8 cellular contexts compared by ENCODE assay signal in the genomic region with DNA sequence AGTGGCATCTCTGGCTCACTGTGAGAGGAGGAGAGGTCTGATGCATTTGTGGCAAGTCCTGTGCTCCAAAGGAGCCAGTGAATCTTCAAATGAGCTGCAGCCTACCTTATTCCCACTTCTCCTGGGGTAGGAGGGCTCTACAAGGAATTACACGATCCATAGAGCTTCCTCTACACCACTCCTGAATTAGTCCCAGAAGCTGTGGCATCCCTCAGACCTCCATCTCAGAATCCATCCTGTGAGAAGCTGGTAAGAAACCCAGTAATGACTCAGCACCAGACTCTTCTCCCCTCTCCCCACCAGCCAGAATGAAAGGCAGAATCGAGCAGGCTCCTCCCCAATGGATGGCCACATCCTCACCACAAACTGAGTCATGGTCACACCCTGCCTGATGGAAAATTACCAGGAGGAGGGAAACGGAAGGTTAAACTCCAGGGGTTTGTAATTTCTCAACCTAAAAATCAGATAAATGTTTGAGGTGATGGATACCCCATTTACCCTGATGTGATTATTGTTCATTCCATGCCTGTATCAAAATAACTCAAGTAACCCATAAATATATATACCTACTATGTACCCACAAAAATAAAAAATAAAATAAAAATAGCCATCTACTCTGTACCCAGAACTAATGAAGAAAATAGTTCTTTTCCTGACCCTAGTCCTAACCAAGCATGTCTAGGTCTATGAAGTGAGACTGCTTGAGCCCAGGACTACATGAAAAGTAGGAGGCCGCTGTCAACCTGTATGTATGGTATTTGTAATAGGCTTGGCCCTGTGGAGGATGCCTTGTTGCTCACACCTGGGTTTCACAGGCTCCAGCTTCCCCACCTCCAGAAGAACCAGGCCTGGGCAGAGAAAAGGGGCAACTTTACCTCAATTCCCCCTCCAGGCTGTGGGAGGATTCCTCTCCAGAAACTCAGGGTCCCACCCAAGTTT. TPM values are rescaled to one million over a fixed set of nuclear protein-coding genes. Genes with fewer than 3 reads are reported as not detected.
A peak's percentile ranks its signal among the peaks of the same experiment; 100 is the strongest.
DNase-seq lines count a peak whose midpoint lies in the region; ATAC-seq, FAIRE-seq and TF ChIP-seq lines count a peak whose summit lies in the region.

No MANE protein-coding gene starts in this region.

- no peak overlapping the region for H2BK15ac ChIP-seq in H9 (ENCODE audit: low read depth, low read length)

- WGBS in H9 (ENCODE audit: extremely low coverage, insufficient read length, low lambda C conversion rate) = no CpG with 5 or more reads among the region's 4 CpGs
- 36 to 46% methylated on average over 4 of the region's 4 CpGs for WGBS in esophagus, 2 donors

- H3K27me3 Mint-ChIP-seq in H9 (ENCODE audit: low read depth) = peaks cover 99% of the 10 kb centered on the region
- no peaks in the 10 kb centered on the region for H3K27me3 Mint-ChIP-seq in activated CD8-positive, alpha-beta T cell treated with anti-CD3 and anti-CD28 coated beads, Interleukin-2, amount 10 ng/mL, durations not matched to agents 7 days and 5 days (ENCODE audit: low read depth)

- H3K4me3 ChIP-seq in NB4 (ENCODE audit: low read depth, low read length) = peak overlapping the region; percentile 63
- H3K4me3 ChIP-seq in esophagus (ENCODE audit: low read depth in 1 of 2, low read length in 2 of 2) = no peak overlapping the region

- H3K9ac ChIP-seq in H9 (ENCODE audit: extremely low read depth, insufficient read length, low read length) = peak overlapping the region; percentile 27

- CTCF ChIA-PET in activated CD8-positive, alpha-beta T cell treated with anti-CD3 and anti-CD28 coated beads, Interleukin-2, amount 10 ng/mL, durations not matched to agents 7 days and 5 days (lab: Charles Lee) = interaction anchor here (0.5 to 4.3 kb wide), 5 partner anchors 10 to 1462 kb away, joined by 3 to 27 read pairs (median 3); no protein-coding TSS in a partner anchor

- no peak overlapping the region for H4K91ac ChIP-seq in H9 (ENCODE audit: insufficient read length, low read depth, low read length)

- no peak overlapping the region for H3K23ac ChIP-seq in H9 (ENCODE audit: insufficient read length, low read depth, low read length)

- H3K79me1 ChIP-seq in H9 (ENCODE audit: insufficient read depth, low read depth, low read length, poor library complexity, severe bottlenecking) = no peaks in the 10 kb centered on the region

- H2BK120ac ChIP-seq in H9 (ENCODE audit: low read depth, low read length, poor library complexity, severe bottlenecking) = no peak overlapping the region

- H3K27ac ChIP-seq in H9 (ENCODE audit: insufficient read length, low read depth, low read length) (no peak overlapping the region), esophagus (ENCODE audit: low read depth in 2 of 2, low read length in 1 of 2) (peak overlapping the region; percentile 49 to 74)

- H3K9me3 ChIP-seq in H9 (ENCODE audit: control insufficient read depth, low read depth, low read length) (no peaks in the 10 kb centered on the region), esophagus (ENCODE audit: control insufficient read depth in 2 of 2, insufficient read depth in 1 of 2, low read depth in 1 of 2, low read length in 1 of 2) (no peaks in the 10 kb centered on the region)

- peaks cover 9 to 11% of the 10 kb centered on the region in 2 donors for H3K36me3 ChIP-seq in esophagus (ENCODE audit: control insufficient read depth in 2 of 2, insufficient read depth in 2 of 2, low read length in 1 of 2)

- no peaks in the 10 kb centered on the region for H3K23me2 ChIP-seq in H9 (ENCODE audit: insufficient read length, low read depth, low read length, poor library complexity, severe bottlenecking)

- 0 out of 2 replicates have a peak overlapping the region, but pooled peaks have one; percentile 24 for H3K14ac ChIP-seq in H9 (ENCODE audit: insufficient read depth, low read length)

- H4K8ac ChIP-seq in H9 (replicated peaks; ENCODE audit: insufficient read length, low read depth, low read length) = no peak overlapping the region

- H3K79me2 ChIP-seq in H9 (ENCODE audit: insufficient read depth, low read length) = no peaks in the 10 kb centered on the region

- H2BK5ac ChIP-seq in H9 (ENCODE audit: insufficient read length, low read length) = no peak overlapping the region

- TF ChIP-seq POLR2A in NB4 (IDR thresholded peaks at IDR 0.05; ENCODE audit: extremely low read depth, insufficient read length) = peak; percentile 14

- H3T11ph ChIP-seq in H9 (ENCODE audit: low read length) = no peak overlapping the region

- H3K27me3 ChIP-seq in H9 (ENCODE audit: insufficient read depth, low read length) (no peaks in the 10 kb centered on the region; the same call in 1 of the 2 replicates), esophagus (ENCODE audit: control insufficient read depth in 1 of 2, insufficient read depth in 2 of 2, low read length in 2 of 2) (no peaks in the 10 kb centered on the region)

- H2AK5ac ChIP-seq in H9 (ENCODE audit: insufficient read length, low read length) = no peak overlapping the region

- POLR2A ChIA-PET in activated CD8-positive, alpha-beta T cell treated with anti-CD3 and anti-CD28 coated beads, Interleukin-2, amount 10 ng/mL, durations not matched to agents 7 days and 5 days (lab: Charles Lee) = interaction anchor here (0.7 to 7.1 kb wide), 3 partner anchors 8 to 237 kb away, joined by 3 to 58 read pairs (median 5); partner anchors contain the start of gene PKM

- FAIRE-seq in frontal cortex (lab: Jason Lieb, UNC) = no peak

- H3K18ac ChIP-seq in H9 (ENCODE audit: insufficient read length, low read depth, low read length) = no peak overlapping the region

- peak; percentile 88 for ATAC-seq in activated CD8-positive, alpha-beta T cell treated with anti-CD3 and anti-CD28 coated beads, Interleukin-2, amount 10 ng/mL, durations not matched to agents 7 days and 5 days
- no peak for ATAC-seq in GM18873 (IDR thresholded peaks at IDR 0.05; ENCODE audit: low FRiP score, unreplicated experiment)

- no peak overlapping the region for H2BK20ac ChIP-seq in H9 (ENCODE audit: low read depth, low read length, poor library complexity, severe bottlenecking)

- DNase-seq in GF-D8 (lab: John Stamatoyannopoulos, UW) = peak; percentile 87
- DNase-seq in H9 = peak; percentile 84
- DNase-seq in NB4 (ENCODE audit: low read depth) = peak; percentile 95
- DNase-seq in activated CD8-positive, alpha-beta T cell treated with anti-CD3 and anti-CD28 coated beads, Interleukin-2, amount 10 ng/mL, durations not matched to agents 7 days and 5 days = peak; percentile 81
- peak; percentile 71 for DNase-seq in pulmonary artery endothelial cell (ENCODE audit: low read depth, low spot score)
- no peak for DNase-seq in frontal cortex (ENCODE audit: low spot score in 2 of 2)

- peak overlapping the region; percentile 44 for H3K4me2 ChIP-seq in H9 (ENCODE audit: insufficient read depth, insufficient read length, low read length)

- H4K5ac ChIP-seq in H9 (ENCODE audit: insufficient read length, low read depth, low read length) = no peak overlapping the region

- TF ChIP-seq CTCF in H9 (conservative IDR thresholded peaks at IDR 0.05) = no peak
- no peak for TF ChIP-seq CTCF in NB4 (IDR thresholded peaks at IDR 0.05; ENCODE audit: low read depth, low read length)

- H3K4me1 ChIP-seq in H9 (ENCODE audit: insufficient read depth, low read length) (peaks cover 8% of the 10 kb centered on the region; the same call in 1 of the 2 replicates), esophagus (ENCODE audit: control insufficient read depth in 2 of 2, insufficient read depth in 2 of 2, low read length in 1 of 2) (peaks cover 0 to 8% of the 10 kb centered on the region in 2 donors)

- H3K4me1 Mint-ChIP-seq in H9 = peaks cover 12 to 17% of the 10 kb centered on the region in 2 experiments
- H3K4me1 Mint-ChIP-seq in activated CD8-positive, alpha-beta T cell treated with anti-CD3 and anti-CD28 coated beads, Interleukin-2, amount 10 ng/mL, durations not matched to agents 7 days and 5 days (ENCODE audit: low read depth) = peaks cover 24% of the 10 kb centered on the region

- H3K27ac Mint-ChIP-seq in H9 = no peak overlapping the region
- peak overlapping the region; percentile 76 for H3K27ac Mint-ChIP-seq in activated CD8-positive, alpha-beta T cell treated with anti-CD3 and anti-CD28 coated beads, Interleukin-2, amount 10 ng/mL, durations not matched to agents 7 days and 5 days

- H3K4ac ChIP-seq in H9 (ENCODE audit: low read depth, low read length) = no peak overlapping the region

- H3K4me3 Mint-ChIP-seq in H9 = no peak overlapping the region
- peak overlapping the region; percentile 27 for H3K4me3 Mint-ChIP-seq in activated CD8-positive, alpha-beta T cell treated with anti-CD3 and anti-CD28 coated beads, Interleukin-2, amount 10 ng/mL, durations not matched to agents 7 days and 5 days

- H4K20me1 ChIP-seq in H9 (ENCODE audit: control insufficient read depth, insufficient read depth, insufficient read length) = no peaks in the 10 kb centered on the region

- H3K36me3 Mint-ChIP-seq in H9 (ENCODE audit: insufficient read depth in 1 of 3, low read depth in 3 of 3) = peaks cover 21 to 29% (median 28%) of the 10 kb centered on the region in 3 experiments; a peak in 6 of 7 replicates
- peaks cover 22% of the 10 kb centered on the region for H3K36me3 Mint-ChIP-seq in activated CD8-positive, alpha-beta T cell treated with anti-CD3 and anti-CD28 coated beads, Interleukin-2, amount 10 ng/mL, durations not matched to agents 7 days and 5 days (ENCODE audit: low read depth)

- no peaks in the 10 kb centered on the region; a peak in 1 of 5 replicates for H3K9me3 Mint-ChIP-seq in H9
- H3K9me3 Mint-ChIP-seq in activated CD8-positive, alpha-beta T cell treated with anti-CD3 and anti-CD28 coated beads, Interleukin-2, amount 10 ng/mL, durations not matched to agents 7 days and 5 days (ENCODE audit: insufficient read depth) = no peaks in the 10 kb centered on the region

- no peak overlapping the region for H3K56ac ChIP-seq in H9 (ENCODE audit: insufficient read length, low read depth, low read length)

- H2AFZ ChIP-seq in H9 (ENCODE audit: low read length) = no peak overlapping the region

- no peak overlapping the region for H2BK12ac ChIP-seq in H9 (ENCODE audit: insufficient read length, low read depth, low read length)

RNA-seq across cellular contexts. Expression of gene PKM, which starts 6.6 kb away (rescaled TPM):
- total RNA-seq in H9 (2021) (1,026 and 1,042 TPM in 2 replicates), pulmonary artery endothelial cell (1,195 and 1,480 TPM in 2 replicates), frontal cortex (285 TPM)
- total RNA-seq in activated CD8-positive, alpha-beta T cell treated with anti-CD3 and anti-CD28 coated beads, Interleukin-2, amount 10 ng/mL, durations not matched to agents 7 days and 5 days = 1,000 to 10,000 TPM; 1,272 to 1,311 TPM
- polyA plus RNA-seq in esophagus = 100 to 1,000 TPM; 235 to 528 TPM

RNA-seq across cellular contexts. Expression of gene PARP6, which starts 34.8 kb away (rescaled TPM):
- total RNA-seq in H9 (2021) = 54.4 and 54.5 TPM in 2 replicates
- total RNA-seq in activated CD8-positive, alpha-beta T cell treated with anti-CD3 and anti-CD28 coated beads, Interleukin-2, amount 10 ng/mL, durations not matched to agents 7 days and 5 days = 10 to 100 TPM; 54.0 to 57.0 TPM
- 10 to 100 TPM; 28.4 to 52.3 TPM for polyA plus RNA-seq in esophagus
- total RNA-seq in pulmonary artery endothelial cell = 9.3 and 9.9 TPM in 2 replicates
- total RNA-seq in frontal cortex = 55.4 TPM

RNA-seq across cellular contexts. Expression of gene GRAMD2A, which starts 40.0 kb away (rescaled TPM):
- total RNA-seq in H9 (2021) (1.3 and 1.5 TPM in 2 replicates), pulmonary artery endothelial cell (0.14 and 0.20 TPM in 2 replicates), frontal cortex (1.2 TPM)
- under 1 TPM in 1 of 2 experiments, not detected in 1; 0.10 TPM for total RNA-seq in activated CD8-positive, alpha-beta T cell treated with anti-CD3 and anti-CD28 coated beads, Interleukin-2, amount 10 ng/mL, durations not matched to agents 7 days and 5 days
- 1 to 10 TPM; 1.1 to 1.6 TPM for polyA plus RNA-seq in esophagus

Comparison
In these comparisons a context has a peak if more than half of its experiments do, and no peak if none do; other contexts are left out.
1. DNase-seq: peak in GF-D8 (single experiment), H9 (single experiment), NB4 (single experiment), activated CD8-positive, alpha-beta T cell treated with anti-CD3 and anti-CD28 coated beads, Interleukin-2, amount 10 ng/mL, durations not matched to agents 7 days and 5 days (single experiment) and pulmonary artery endothelial cell (single experiment); none in frontal cortex (0 of 2).